Comparison of ENCODE assay signal across 1 cellular context in the genomic region with DNA sequence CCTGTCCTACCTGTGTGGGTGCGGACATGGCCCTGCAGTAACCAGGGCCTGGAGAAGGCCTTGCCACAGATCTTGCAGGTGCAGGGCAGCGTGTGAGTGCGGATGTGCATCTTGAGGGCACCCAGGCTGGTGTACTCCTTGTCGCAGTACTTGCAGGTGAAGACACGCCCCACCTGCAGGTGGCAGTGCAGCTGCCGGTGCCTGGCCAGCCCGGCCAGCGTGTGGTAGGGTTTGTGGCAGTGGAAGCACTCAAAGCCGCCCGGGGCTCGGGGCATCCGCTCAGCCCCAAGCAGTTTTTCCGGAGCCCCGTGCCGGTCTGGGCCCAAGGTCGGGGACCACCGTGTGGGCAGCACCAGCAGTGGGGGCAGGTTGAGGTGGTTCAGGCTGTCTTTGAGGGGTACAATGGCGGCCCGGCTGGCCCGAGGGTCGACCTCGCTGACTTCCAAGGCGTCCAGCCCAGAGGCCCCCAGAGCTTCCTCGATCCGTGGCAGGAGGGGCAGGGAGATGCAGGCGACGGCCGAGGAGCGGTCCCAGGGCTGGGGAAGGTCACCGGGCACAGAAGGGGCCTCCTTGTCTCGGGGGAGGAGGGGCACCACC.
TF ChIP-seq lines count a peak whose summit lies in the region.

No MANE protein-coding gene starts in this region.

TF ChIP-seq in HepG2, 621 proteins besides CTCF, POLR2A, EP300 and RAD21 (continued from another document and continues in another):
- TF ChIP-seq, protein P1, sequence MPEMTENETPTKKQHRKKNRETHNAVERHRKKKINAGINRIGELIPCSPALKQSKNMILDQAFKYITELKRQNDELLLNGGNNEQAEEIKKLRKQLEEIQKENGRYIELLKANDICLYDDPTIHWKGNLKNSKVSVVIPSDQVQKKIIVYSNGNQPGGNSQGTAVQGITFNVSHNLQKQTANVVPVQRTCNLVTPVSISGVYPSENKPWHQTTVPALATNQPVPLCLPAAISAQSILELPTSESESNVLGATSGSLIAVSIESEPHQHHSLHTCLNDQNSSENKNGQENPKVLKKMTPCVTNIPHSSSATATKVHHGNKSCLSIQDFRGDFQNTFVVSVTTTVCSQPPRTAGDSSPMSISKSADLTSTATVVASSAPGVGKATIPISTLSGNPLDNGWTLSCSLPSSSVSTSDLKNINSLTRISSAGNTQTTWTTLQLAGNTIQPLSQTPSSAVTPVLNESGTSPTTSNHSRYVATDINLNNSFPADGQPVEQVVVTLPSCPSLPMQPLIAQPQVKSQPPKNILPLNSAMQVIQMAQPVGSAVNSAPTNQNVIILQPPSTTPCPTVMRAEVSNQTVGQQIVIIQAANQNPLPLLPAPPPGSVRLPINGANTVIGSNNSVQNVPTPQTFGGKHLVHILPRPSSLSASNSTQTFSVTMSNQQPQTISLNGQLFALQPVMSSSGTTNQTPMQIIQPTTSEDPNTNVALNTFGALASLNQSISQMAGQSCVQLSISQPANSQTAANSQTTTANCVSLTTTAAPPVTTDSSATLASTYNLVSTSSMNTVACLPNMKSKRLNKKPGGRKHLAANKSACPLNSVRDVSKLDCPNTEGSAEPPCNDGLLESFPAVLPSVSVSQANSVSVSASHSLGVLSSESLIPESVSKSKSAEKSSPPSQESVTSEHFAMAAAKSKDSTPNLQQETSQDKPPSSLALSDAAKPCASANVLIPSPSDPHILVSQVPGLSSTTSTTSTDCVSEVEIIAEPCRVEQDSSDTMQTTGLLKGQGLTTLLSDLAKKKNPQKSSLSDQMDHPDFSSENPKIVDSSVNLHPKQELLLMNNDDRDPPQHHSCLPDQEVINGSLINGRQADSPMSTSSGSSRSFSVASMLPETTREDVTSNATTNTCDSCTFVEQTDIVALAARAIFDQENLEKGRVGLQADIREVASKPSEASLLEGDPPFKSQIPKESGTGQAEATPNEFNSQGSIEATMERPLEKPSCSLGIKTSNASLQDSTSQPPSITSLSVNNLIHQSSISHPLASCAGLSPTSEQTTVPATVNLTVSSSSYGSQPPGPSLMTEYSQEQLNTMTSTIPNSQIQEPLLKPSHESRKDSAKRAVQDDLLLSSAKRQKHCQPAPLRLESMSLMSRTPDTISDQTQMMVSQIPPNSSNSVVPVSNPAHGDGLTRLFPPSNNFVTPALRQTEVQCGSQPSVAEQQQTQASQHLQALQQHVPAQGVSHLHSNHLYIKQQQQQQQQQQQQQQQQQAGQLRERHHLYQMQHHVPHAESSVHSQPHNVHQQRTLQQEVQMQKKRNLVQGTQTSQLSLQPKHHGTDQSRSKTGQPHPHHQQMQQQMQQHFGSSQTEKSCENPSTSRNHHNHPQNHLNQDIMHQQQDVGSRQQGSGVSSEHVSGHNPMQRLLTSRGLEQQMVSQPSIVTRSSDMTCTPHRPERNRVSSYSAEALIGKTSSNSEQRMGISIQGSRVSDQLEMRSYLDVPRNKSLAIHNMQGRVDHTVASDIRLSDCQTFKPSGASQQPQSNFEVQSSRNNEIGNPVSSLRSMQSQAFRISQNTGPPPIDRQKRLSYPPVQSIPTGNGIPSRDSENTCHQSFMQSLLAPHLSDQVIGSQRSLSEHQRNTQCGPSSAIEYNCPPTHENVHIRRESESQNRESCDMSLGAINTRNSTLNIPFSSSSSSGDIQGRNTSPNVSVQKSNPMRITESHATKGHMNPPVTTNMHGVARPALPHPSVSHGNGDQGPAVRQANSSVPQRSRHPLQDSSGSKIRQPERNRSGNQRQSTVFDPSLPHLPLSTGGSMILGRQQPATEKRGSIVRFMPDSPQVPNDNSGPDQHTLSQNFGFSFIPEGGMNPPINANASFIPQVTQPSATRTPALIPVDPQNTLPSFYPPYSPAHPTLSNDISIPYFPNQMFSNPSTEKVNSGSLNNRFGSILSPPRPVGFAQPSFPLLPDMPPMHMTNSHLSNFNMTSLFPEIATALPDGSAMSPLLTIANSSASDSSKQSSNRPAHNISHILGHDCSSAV (CRISPR knock-in tag; IDR thresholded peaks at IDR 0.05; ENCODE audit: borderline replicate concordance): no peak
- TF ChIP-seq JDP2 (CRISPR knock-in tag; IDR thresholded peaks at IDR 0.05; ENCODE audit: borderline replicate concordance) (no peak), MNT (IDR thresholded peaks at IDR 0.05) (no peak), HES4 (CRISPR knock-in tag; IDR thresholded peaks at IDR 0.05; ENCODE audit: borderline replicate concordance) (no peak), ZNF260 (CRISPR knock-in tag; IDR thresholded peaks at IDR 0.05; ENCODE audit: borderline replicate concordance, low read depth) (0 out of 2 replicates have a peak, but pooled peaks have one; percentile 78), TBX3 (IDR thresholded peaks at IDR 0.05; ENCODE audit: borderline replicate concordance) (no peak), ZNF225 (CRISPR knock-in tag; IDR thresholded peaks at IDR 0.05) (0 out of 2 replicates have a peak, but pooled peaks have one; percentile 45), MBD4 (IDR thresholded peaks at IDR 0.05; ENCODE audit: borderline replicate concordance, low read length) (no peak), NR2C2 (CRISPR knock-in tag; IDR thresholded peaks at IDR 0.05; ENCODE audit: borderline replicate concordance) (no peak), ATF7-NPFF (CRISPR knock-in tag; IDR thresholded peaks at IDR 0.05; ENCODE audit: low read depth) (no peak; the same call in 1 of the 2 replicates), ZNF564 (CRISPR knock-in tag; IDR thresholded peaks at IDR 0.05) (no peak), ZBTB21 (CRISPR knock-in tag; IDR thresholded peaks at IDR 0.05) (no peak), KLF6 (CRISPR knock-in tag; IDR thresholded peaks at IDR 0.05) (no peak), SALL2 (CRISPR knock-in tag; IDR thresholded peaks at IDR 0.05) (0 out of 2 replicates have a peak, but pooled peaks have one; percentile 26), GMEB1 (CRISPR knock-in tag; IDR thresholded peaks at IDR 0.05; ENCODE audit: borderline replicate concordance) (no peak), THAP9 (CRISPR knock-in tag; IDR thresholded peaks at IDR 0.05; ENCODE audit: borderline replicate concordance) (peak; percentile 40; the same call in 1 of the 2 replicates), ZNF335 (CRISPR knock-in tag; IDR thresholded peaks at IDR 0.05) (no peak), ZNF224 (CRISPR knock-in tag; IDR thresholded peaks at IDR 0.05) (no peak), GATAD2A (CRISPR knock-in tag; IDR thresholded peaks at IDR 0.05) (peak; percentile 35; the same call in 1 of the 2 replicates), ZNF543 (CRISPR knock-in tag; IDR thresholded peaks at IDR 0.05) (peak; percentile 37; the same call in 1 of the 2 replicates), ZNF691 (CRISPR knock-in tag; IDR thresholded peaks at IDR 0.05; ENCODE audit: borderline replicate concordance, low read depth) (no peak), ZNF589 (CRISPR knock-in tag; conservative IDR thresholded peaks at IDR 0.05) (no peak), ZNF232 (CRISPR knock-in tag; IDR thresholded peaks at IDR 0.05; ENCODE audit: borderline replicate concordance) (no peak), FOXA3 (CRISPR knock-in tag; IDR thresholded peaks at IDR 0.05) (peak; percentile 33; the same call in 1 of the 2 replicates), MTERF4 (CRISPR knock-in tag; IDR thresholded peaks at IDR 0.05) (no peak), TBP (CRISPR knock-in tag; IDR thresholded peaks at IDR 0.05) (no peak), SAFB2 (CRISPR knock-in tag; IDR thresholded peaks at IDR 0.05; ENCODE audit: borderline replicate concordance, low read depth) (no peak), MTF1 (CRISPR knock-in tag; IDR thresholded peaks at IDR 0.05) (no peak), GRHL1 (CRISPR knock-in tag; conservative IDR thresholded peaks at IDR 0.05) (no peak)
- TF ChIP-seq, protein P2, sequence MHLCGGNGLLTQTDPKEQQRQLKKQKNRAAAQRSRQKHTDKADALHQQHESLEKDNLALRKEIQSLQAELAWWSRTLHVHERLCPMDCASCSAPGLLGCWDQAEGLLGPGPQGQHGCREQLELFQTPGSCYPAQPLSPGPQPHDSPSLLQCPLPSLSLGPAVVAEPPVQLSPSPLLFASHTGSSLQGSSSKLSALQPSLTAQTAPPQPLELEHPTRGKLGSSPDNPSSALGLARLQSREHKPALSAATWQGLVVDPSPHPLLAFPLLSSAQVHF (CRISPR knock-in tag; IDR thresholded peaks at IDR 0.05): no peak; the same call in 1 of the 2 replicates
- TF ChIP-seq, protein P3, sequence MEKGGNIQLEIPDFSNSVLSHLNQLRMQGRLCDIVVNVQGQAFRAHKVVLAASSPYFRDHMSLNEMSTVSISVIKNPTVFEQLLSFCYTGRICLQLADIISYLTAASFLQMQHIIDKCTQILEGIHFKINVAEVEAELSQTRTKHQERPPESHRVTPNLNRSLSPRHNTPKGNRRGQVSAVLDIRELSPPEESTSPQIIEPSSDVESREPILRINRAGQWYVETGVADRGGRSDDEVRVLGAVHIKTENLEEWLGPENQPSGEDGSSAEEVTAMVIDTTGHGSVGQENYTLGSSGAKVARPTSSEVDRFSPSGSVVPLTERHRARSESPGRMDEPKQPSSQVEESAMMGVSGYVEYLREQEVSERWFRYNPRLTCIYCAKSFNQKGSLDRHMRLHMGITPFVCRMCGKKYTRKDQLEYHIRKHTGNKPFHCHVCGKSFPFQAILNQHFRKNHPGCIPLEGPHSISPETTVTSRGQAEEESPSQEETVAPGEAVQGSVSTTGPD (CRISPR knock-in tag; IDR thresholded peaks at IDR 0.05): no peak
